Comparison of ENCODE assay signal across 8 cellular contexts in genomic region chr16:67110136-67110847, GRCh38. TPM values are rescaled to one million over a fixed set of nuclear protein-coding genes. Genes with fewer than 3 reads are reported as not detected.
DNase-seq lines count a peak whose midpoint lies in the region; ATAC-seq, FAIRE-seq and TF ChIP-seq lines count a peak whose summit lies in the region.

No MANE protein-coding gene starts in this region.

- ATAC-seq in GM19395 (IDR thresholded peaks at IDR 0.05; ENCODE audit: unreplicated experiment) (peak; percentile 19), GM12878 (peak; percentile 29)

- FAIRE-seq in GM12878 (lab: Jason Lieb, UNC), result no peak

- H3K79me2 ChIP-seq in GM12878 (ENCODE audit: control insufficient read depth, insufficient read depth, low read length), result peaks cover 22% of the 10 kb centered on the region

- peak overlapping the region; percentile 97 for H3K4me2 ChIP-seq in GM12878 (ENCODE audit: control insufficient read depth, insufficient read depth)

- in situ Hi-C loops in GM12878 (cut with MboI), result no loop called here

- no peak for TF ChIP-seq RAD21 in GM12878 (IDR thresholded peaks at IDR 0.05; ENCODE audit: insufficient read depth, low read depth, low read length)
- no peak for TF ChIP-seq RAD21 in liver (IDR thresholded peaks at IDR 0.05)

- H3K36me3 ChIP-seq in GM12878 (ENCODE audit: control insufficient read depth in 2 of 2, insufficient read depth in 2 of 2, low read length in 1 of 2) (no peaks in the 10 kb centered on the region; a peak in 1 of 4 replicates), liver (ENCODE audit: control insufficient read depth in 4 of 4, insufficient read depth in 3 of 4, low read depth in 1 of 4, low read length in 3 of 4) (no peaks in the 10 kb centered on the region), thymus (ENCODE audit: control insufficient read depth, insufficient read depth) (no peaks in the 10 kb centered on the region)

- H3K4me3 ChIP-seq in GM12878 (peak overlapping the region; percentile 95), liver (ENCODE audit: low read depth in 1 of 3, low read length in 3 of 3) (peak overlapping the region; percentile 80 to 96 (median 93)), thymus (ENCODE audit: low read length) (peak overlapping the region; percentile 91)

- peak overlapping the region; percentile 93 for H2AFZ ChIP-seq in GM12878 (ENCODE audit: control insufficient read depth, low read depth, low read length)

- TF ChIP-seq CTCF in GM12878 (IDR thresholded peaks at IDR 0.05 in 2 of 3, conservative IDR thresholded peaks at IDR 0.05 in 1 of 3; ENCODE audit: control insufficient read depth in 2 of 3, extremely low read depth in 1 of 3, insufficient read depth in 1 of 3, low read depth in 3 of 3, low read length in 3 of 3), result no peak
- no peak for TF ChIP-seq CTCF in liver (IDR thresholded peaks at IDR 0.05; ENCODE audit: low read depth, low read length, missing input control)

- CTCF ChIA-PET in GM12878 (lab: Yijun Ruan, JAX), result interaction anchor here (0.9 to 3.1 kb wide), 4 partner anchors 9 to 92 kb away, joined by 3 to 12 read pairs (median 5); no protein-coding TSS in a partner anchor

- RAD21 ChIA-PET in GM12878 (lab: Charles Lee; ENCODE audit: unreplicated experiment), result interaction anchor here (1.9 kb wide), 1 partner anchor 45 kb away, joined by 5 read pairs; no protein-coding TSS in a partner anchor

- no peaks in the 10 kb centered on the region for H3K27me3 ChIP-seq in GM12878 (replicated peaks in 1 of 2; ENCODE audit: control insufficient read depth in 2 of 2, insufficient read depth in 2 of 2, low read length in 1 of 2)
- H3K27me3 ChIP-seq in liver (ENCODE audit: control insufficient read depth in 4 of 4, insufficient read depth in 4 of 4, low read length in 3 of 4), result no peaks in the 10 kb centered on the region
- no peaks in the 10 kb centered on the region for H3K27me3 ChIP-seq in thymus (ENCODE audit: control insufficient read depth, insufficient read depth)

- TF ChIP-seq EP300 in GM12878 (IDR thresholded peaks at IDR 0.05; ENCODE audit: borderline replicate concordance in 1 of 2, control insufficient read depth in 1 of 2, low read depth in 2 of 2, low read length in 2 of 2), result no peak

- no peak for TF ChIP-seq POLR2A in GM12878 (IDR thresholded peaks at IDR 0.05; ENCODE audit: low read depth, low read length)

- no peaks in the 10 kb centered on the region for H3K9me3 ChIP-seq in GM12878 (replicated peaks; ENCODE audit: control insufficient read depth, insufficient read depth, low read length)
- H3K9me3 ChIP-seq in liver (ENCODE audit: control insufficient read depth in 4 of 4, low read length in 3 of 4), result no peaks in the 10 kb centered on the region
- H3K9me3 ChIP-seq in thymus (ENCODE audit: control insufficient read depth), result no peaks in the 10 kb centered on the region

- peaks cover 11% of the 10 kb centered on the region for H3K4me1 ChIP-seq in GM12878 (ENCODE audit: control insufficient read depth, insufficient read depth, low read length)
- peaks cover 0 to 44% (median 31%) of the 10 kb centered on the region in 4 donors for H3K4me1 ChIP-seq in liver (ENCODE audit: control insufficient read depth in 4 of 4, insufficient read depth in 4 of 4, low read length in 3 of 4)
- H3K4me1 ChIP-seq in thymus (ENCODE audit: control insufficient read depth, insufficient read depth, low read length), result peaks cover 9% of the 10 kb centered on the region

- intact Hi-C loops in GM12878 (cut with micrococcal nuclease; ENCODE audit: unreplicated experiment), result no loop called here

- 5% methylated on average over 27 of the region's 27 CpGs for WGBS in GM12878 (ENCODE audit: insufficient coverage, insufficient replicate concordance, low lambda C conversion rate, missing lambda C conversion rate)
- WGBS in liver, result 2% methylated on average over 27 of the region's 27 CpGs
- WGBS in thymus, result under 1% methylated on average over 27 of the region's 27 CpGs

- no TSS peak for BruUV-seq in GM12878 (replicated peaks; lab: Mats Ljungman, UMichigan)

- H3K27ac ChIP-seq in GM12878 (ENCODE audit: control insufficient read depth, insufficient read depth) (0 out of 2 replicates have a peak overlapping the region, but pooled peaks have one; percentile 9), liver (ENCODE audit: low read depth in 1 of 2, low read length in 2 of 2) (peak overlapping the region; percentile 76 to 94), thymus (ENCODE audit: low read depth) (no peak overlapping the region)

- peak; percentile 94 to 95 for DNase-seq in AML-193 (lab: John Stamatoyannopoulos, UW)
- peak; percentile 97 for DNase-seq in MV-4-11 (lab: John Stamatoyannopoulos, UW)
- no peak for DNase-seq in GM12878 (ENCODE audit: low read depth, low spot score)
- no peak for DNase-seq in occipital lobe (lab: John Stamatoyannopoulos, UW)
- no peak for DNase-seq in stimulated activated naive CD4-positive, alpha-beta T cell (lab: John Stamatoyannopoulos, UW)

- SMC1A ChIA-PET in GM12878 (lab: Charles Lee; ENCODE audit: uncharacterized antibody, unreplicated experiment), result interaction anchor here (0.5 to 1.2 kb wide), 5 partner anchors 9 to 229 kb away, joined by 3 to 5 read pairs (median 4); no protein-coding TSS in a partner anchor

- H3K9ac ChIP-seq in GM12878 (ENCODE audit: control insufficient read depth, insufficient read depth, low read length) (peak overlapping the region; percentile 69), liver (ENCODE audit: low read depth in 1 of 2, low read length in 2 of 2) (peak overlapping the region; percentile 87 to 88)

- POLR2A ChIA-PET in GM12878 (lab: Charles Lee), result interaction anchor here (0.6 to 1.4 kb wide), 3 partner anchors 28 to 100 kb away, joined by 4 to 5 read pairs (median 5); partner anchors contain the start of genes FBXL8 and TRADD

- no peaks in the 10 kb centered on the region for H4K20me1 ChIP-seq in GM12878 (ENCODE audit: control insufficient read depth, insufficient read depth)

RNA-seq across cellular contexts. Expression of gene PHAF1, which starts 0.6 kb away (rescaled TPM):
- total RNA-seq in GM12878 (2013; cell fraction: nucleolus; rRNA removed), result 63.5 and 64.7 TPM in 2 replicates
- total RNA-seq in GM12878 (2014; rRNA removed) (16.8 and 17.5 TPM in 2 replicates), GM12878 (2014; rRNA removed; fragmentation: Illumina TruSeq; extraction: Trizol) (10.2 and 10.5 TPM in 2 replicates), GM12878 (2021) (9.8 and 11.0 TPM in 2 replicates), liver (10 to 100 TPM; 29.1 to 42.4 TPM), occipital lobe (19.8 TPM)
- polyA plus RNA-seq in GM12878 (2011; ENCODE audit: low read depth), result 5.7 TPM
- polyA plus RNA-seq in GM12878 (2011; rRNA removed) (14.0 and 20.9 TPM in 2 replicates), GM12878 (2014; fragmentation: Illumina TruSeq; extraction: Trizol) (10.6 and 14.1 TPM in 2 replicates), GM12878 (2014; fragmentation: Nextera tagmentation; extraction: Ambion mirVana) (1 to 10 TPM; 4.5 to 6.1 TPM), GM12878 (2014; rRNA removed) (13.0 and 17.3 TPM in 2 replicates), GM12878 (2016; fragmentation: Nextera tagmentation; extraction: Ambion mirVana) (10 to 100 TPM; 15.8 to 16.9 TPM), liver (10 to 100 TPM; 26.6 to 27.7 TPM), thymus (12.0 TPM)
- polyA plus RNA-seq in GM12878 (2011; cell fraction: cytosol; rRNA removed), result 16.7 and 20.1 TPM in 2 replicates
- polyA plus RNA-seq in GM12878 (2011; cell fraction: nucleus; rRNA removed), result 31.2 and 38.9 TPM in 2 replicates
- polyA plus RNA-seq in GM12878 (2012), result 7.8 and 8.9 TPM in 2 replicates
- 19.5 and 36.8 TPM in 2 replicates for polyA minus RNA-seq in GM12878 (2011; rRNA and poly(A)+ RNA removed)
- 6.1 and 8.6 TPM in 2 replicates for polyA minus RNA-seq in GM12878 (2011; cell fraction: cytosol; rRNA and poly(A)+ RNA removed)
- 19.0 and 24.4 TPM in 2 replicates for polyA minus RNA-seq in GM12878 (2011; cell fraction: nucleus; rRNA and poly(A)+ RNA removed)

RNA-seq across cellular contexts. Expression of gene B3GNT9, which starts 40.5 kb away (rescaled TPM):
- total RNA-seq in GM12878 (2013; cell fraction: nucleolus; rRNA removed), result 8.3 and 9.6 TPM in 2 replicates
- total RNA-seq in GM12878 (2014; rRNA removed) (4.7 and 5.0 TPM in 2 replicates), GM12878 (2014; rRNA removed; fragmentation: Illumina TruSeq; extraction: Trizol) (1.5 and 1.7 TPM in 2 replicates), GM12878 (2021) (4.1 and 4.3 TPM in 2 replicates), liver (1 to 10 TPM; 1.2 to 2.3 TPM), occipital lobe (1.2 TPM)
- polyA plus RNA-seq in GM12878 (2011; ENCODE audit: low read depth), result 1.7 TPM
- polyA plus RNA-seq in GM12878 (2011; rRNA removed) (1.0 and 1.4 TPM in 2 replicates), GM12878 (2014; fragmentation: Illumina TruSeq; extraction: Trizol) (1.5 and 1.9 TPM in 2 replicates), GM12878 (2014; fragmentation: Nextera tagmentation; extraction: Ambion mirVana) (under 1 TPM; 0.08 to 0.15 TPM), GM12878 (2014; rRNA removed) (3.6 and 3.9 TPM in 2 replicates), GM12878 (2016; fragmentation: Nextera tagmentation; extraction: Ambion mirVana) (1 to 10 TPM; 1.9 to 2.3 TPM), liver (1 to 10 TPM in 1 of 2 donors, under 1 TPM in 1; 0.43 to 1.6 TPM), thymus (3.2 TPM)
- 1.5 and 1.9 TPM in 2 replicates for polyA plus RNA-seq in GM12878 (2011; cell fraction: cytosol; rRNA removed)
- polyA plus RNA-seq in GM12878 (2011; cell fraction: nucleus; rRNA removed), result 6.1 and 7.1 TPM in 2 replicates
- 3.4 TPM in 2 replicates for polyA plus RNA-seq in GM12878 (2012)
- 0.95 and 2.7 TPM in 2 replicates for polyA minus RNA-seq in GM12878 (2011; rRNA and poly(A)+ RNA removed)
- polyA minus RNA-seq in GM12878 (2011; cell fraction: cytosol; rRNA and poly(A)+ RNA removed), result 0.52 and 0.67 TPM in 2 replicates
- 2.2 and 3.2 TPM in 2 replicates for polyA minus RNA-seq in GM12878 (2011; cell fraction: nucleus; rRNA and poly(A)+ RNA removed)

RNA-seq across cellular contexts. Expression of gene TRADD, which starts 49.4 kb away (rescaled TPM):
- 17.8 and 21.6 TPM in 2 replicates for total RNA-seq in GM12878 (2013; cell fraction: nucleolus; rRNA removed)
- 20.8 and 21.0 TPM in 2 replicates for total RNA-seq in GM12878 (2014; rRNA removed)
- total RNA-seq in GM12878 (2014; rRNA removed; fragmentation: Illumina TruSeq; extraction: Trizol), result 5.3 and 5.6 TPM in 2 replicates
- total RNA-seq in GM12878 (2021), result 20.7 and 22.8 TPM in 2 replicates
- 6.3 TPM for polyA plus RNA-seq in GM12878 (2011; ENCODE audit: low read depth)
- 10.1 and 19.4 TPM in 2 replicates for polyA plus RNA-seq in GM12878 (2011; rRNA removed)
- polyA plus RNA-seq in GM12878 (2011; cell fraction: cytosol; rRNA removed), result 26.6 and 38.9 TPM in 2 replicates
- 53.2 and 59.8 TPM in 2 replicates for polyA plus RNA-seq in GM12878 (2011; cell fraction: nucleus; rRNA removed)
- polyA plus RNA-seq in GM12878 (2012), result 28.2 and 31.1 TPM in 2 replicates
- polyA plus RNA-seq in GM12878 (2014; fragmentation: Illumina TruSeq; extraction: Trizol), result 3.6 and 4.5 TPM in 2 replicates
- 1 to 10 TPM; 1.7 to 3.5 TPM for polyA plus RNA-seq in GM12878 (2014; fragmentation: Nextera tagmentation; extraction: Ambion mirVana)
- polyA plus RNA-seq in GM12878 (2014; rRNA removed), result 23.1 and 23.5 TPM in 2 replicates
- 10 to 100 TPM; 18.5 to 20.9 TPM for polyA plus RNA-seq in GM12878 (2016; fragmentation: Nextera tagmentation; extraction: Ambion mirVana)
- polyA minus RNA-seq in GM12878 (2011; rRNA and poly(A)+ RNA removed), result 4.1 and 10.8 TPM in 2 replicates
- polyA minus RNA-seq in GM12878 (2011; cell fraction: cytosol; rRNA and poly(A)+ RNA removed), result 7.2 and 7.5 TPM in 2 replicates
- polyA minus RNA-seq in GM12878 (2011; cell fraction: nucleus; rRNA and poly(A)+ RNA removed), result 9.7 and 12.8 TPM in 2 replicates
- 10 to 100 TPM in 1 of 2 donors, 1 to 10 TPM in 1; 5.7 to 10.5 TPM for total RNA-seq in liver
- 10 to 100 TPM in 1 of 2 donors, 1 to 10 TPM in 1; 9.7 to 10.8 TPM for polyA plus RNA-seq in liver
- polyA plus RNA-seq in thymus, result 33.9 TPM
- total RNA-seq in occipital lobe, result 1.2 TPM

RNA-seq across cellular contexts. Expression of gene FBXL8, which starts 49.5 kb away (rescaled TPM):
- total RNA-seq in GM12878 (2013; cell fraction: nucleolus; rRNA removed), result 112 and 144 TPM in 2 replicates
- total RNA-seq in GM12878 (2014; rRNA removed) (7.6 and 8.3 TPM in 2 replicates), GM12878 (2014; rRNA removed; fragmentation: Illumina TruSeq; extraction: Trizol) (2.0 and 2.1 TPM in 2 replicates), GM12878 (2021) (7.5 and 7.7 TPM in 2 replicates), liver (1 to 10 TPM; 1.4 to 9.2 TPM), occipital lobe (2.0 TPM)
- polyA plus RNA-seq in GM12878 (2011; ENCODE audit: low read depth), result 1.0 TPM
- polyA plus RNA-seq in GM12878 (2011; rRNA removed) (7.6 TPM in 2 replicates), GM12878 (2014; fragmentation: Illumina TruSeq; extraction: Trizol) (1.4 and 1.7 TPM in 2 replicates), GM12878 (2014; fragmentation: Nextera tagmentation; extraction: Ambion mirVana) (not detected), GM12878 (2014; rRNA removed) (10.4 and 14.7 TPM in 2 replicates), GM12878 (2016; fragmentation: Nextera tagmentation; extraction: Ambion mirVana) (1 to 10 TPM; 5.6 to 6.4 TPM), liver (1 to 10 TPM; 6.1 to 6.2 TPM), thymus (12.0 TPM)
- polyA plus RNA-seq in GM12878 (2011; cell fraction: cytosol; rRNA removed), result 8.8 and 16.8 TPM in 2 replicates
- polyA plus RNA-seq in GM12878 (2011; cell fraction: nucleus; rRNA removed), result 140 and 156 TPM in 2 replicates
- polyA plus RNA-seq in GM12878 (2012), result 9.6 and 14.4 TPM in 2 replicates
- 3.4 and 7.4 TPM in 2 replicates for polyA minus RNA-seq in GM12878 (2011; rRNA and poly(A)+ RNA removed)
- polyA minus RNA-seq in GM12878 (2011; cell fraction: cytosol; rRNA and poly(A)+ RNA removed), result 2.3 and 5.1 TPM in 2 replicates
- 17.2 and 22.7 TPM in 2 replicates for polyA minus RNA-seq in GM12878 (2011; cell fraction: nucleus; rRNA and poly(A)+ RNA removed)

RNA-seq across cellular contexts. Expression of gene HSF4, which starts 54.3 kb away (rescaled TPM):
- total RNA-seq in GM12878 (2013; cell fraction: nucleolus; rRNA removed), result 141 and 182 TPM in 2 replicates
- total RNA-seq in GM12878 (2014; rRNA removed) (2.6 and 2.9 TPM in 2 replicates), GM12878 (2014; rRNA removed; fragmentation: Illumina TruSeq; extraction: Trizol) (1.2 and 1.4 TPM in 2 replicates), GM12878 (2021) (5.0 and 5.5 TPM in 2 replicates), liver (1 to 10 TPM in 1 of 2 donors, under 1 TPM in 1; 0.42 to 5.1 TPM), occipital lobe (5.1 TPM)
- 33.8 TPM for polyA plus RNA-seq in GM12878 (2011; ENCODE audit: low read depth)
- polyA plus RNA-seq in GM12878 (2011; rRNA removed) (6.9 and 9.9 TPM in 2 replicates), GM12878 (2014; fragmentation: Illumina TruSeq; extraction: Trizol) (1.5 and 3.0 TPM in 2 replicates), GM12878 (2014; fragmentation: Nextera tagmentation; extraction: Ambion mirVana) (under 1 TPM in 1 of 2 experiments, not detected in 1; 0.31 TPM), GM12878 (2014; rRNA removed) (7.7 TPM in 2 replicates), GM12878 (2016; fragmentation: Nextera tagmentation; extraction: Ambion mirVana) (1 to 10 TPM in 1 of 2 experiments, under 1 TPM in 1; 0.73 to 1.3 TPM), liver (1 to 10 TPM; 3.8 to 4.9 TPM), thymus (50.8 TPM)
- polyA plus RNA-seq in GM12878 (2011; cell fraction: cytosol; rRNA removed), result 10.1 and 12.3 TPM in 2 replicates
- polyA plus RNA-seq in GM12878 (2011; cell fraction: nucleus; rRNA removed), result 221 and 281 TPM in 2 replicates
- 26.3 and 26.8 TPM in 2 replicates for polyA plus RNA-seq in GM12878 (2012)
- 3.4 and 4.7 TPM in 2 replicates for polyA minus RNA-seq in GM12878 (2011; rRNA and poly(A)+ RNA removed)
- polyA minus RNA-seq in GM12878 (2011; cell fraction: cytosol; rRNA and poly(A)+ RNA removed), result 2.2 TPM in 1 of 2 replicates, not detected in the other
- 16.9 and 19.1 TPM in 2 replicates for polyA minus RNA-seq in GM12878 (2011; cell fraction: nucleus; rRNA and poly(A)+ RNA removed)

Comparison
In these comparisons a context has a peak if more than half of its experiments do, and no peak if none do; other contexts are left out.
1. DNase-seq: peak in AML-193 (2 of 2) and MV-4-11 (single experiment); none in GM12878 (single experiment), occipital lobe (single experiment) and stimulated activated naive CD4-positive, alpha-beta T cell (0 of 6).
2. Peak in every context shown above with its lines, with median percentiles within 50 percentile points of each other: H3K4me3 ChIP-seq.